Comparison of ENCODE assay signal across 9 cellular contexts in the genomic region with DNA sequence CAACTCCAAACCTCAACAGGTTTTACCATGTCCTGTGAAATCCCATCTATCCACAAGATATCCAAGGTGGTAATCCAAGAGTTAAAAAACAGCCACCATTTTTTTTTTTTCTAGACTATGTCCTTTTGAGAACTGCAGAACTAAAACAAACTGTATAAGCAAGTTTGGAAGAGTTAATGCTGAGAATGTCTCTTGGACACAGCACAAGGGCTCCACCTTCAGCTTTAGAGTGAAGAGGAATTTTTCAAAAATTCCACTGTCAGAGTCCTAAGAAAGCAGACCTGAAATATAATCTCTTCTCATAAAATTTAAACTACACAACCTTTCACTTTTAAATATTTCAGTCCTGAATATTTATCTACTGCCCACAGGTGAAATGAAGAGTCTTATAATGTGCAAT.
DNase-seq lines count a peak whose midpoint lies in the region; ATAC-seq and TF ChIP-seq lines count a peak whose summit lies in the region.
"Had no signal": no experiment of that assay in that cellular context is flagged by ENCODE, and none has a peak within 500 bp of the region (broad histone marks: within the 10 kb centered on the region; RNA-seq: fewer than 3 reads in every experiment).

No MANE protein-coding gene starts in this region.

- BruUV-seq in A673 (replicated peaks; lab: Mats Ljungman, UMichigan), result no TSS peak
- BruUV-seq in Panc1 (replicated peaks; lab: Mats Ljungman, UMichigan), result no TSS peak

- no peak overlapping the region for H3K4me2 ChIP-seq in hepatocyte

- POLR2A ChIA-PET in A673 (lab: Charles Lee; ENCODE audit: low non-redundant PET), result no interaction called here
- POLR2A ChIA-PET in Panc1 (lab: Charles Lee), result no interaction called here

- H3K27me3 Mint-ChIP-seq in activated T-cell treated with anti-CD3 and anti-CD28 coated beads, Interleukin-2, amount 50 U/mL, for 4 hours (ENCODE audit: low read depth), result peaks cover 3% of the 10 kb centered on the region

- H3K36me3 ChIP-seq in A673 (ENCODE audit: insufficient read depth, low read length, poor library complexity, severe bottlenecking) (no peaks in the 10 kb centered on the region), Panc1 (ENCODE audit: control insufficient read depth, insufficient read depth, low read length) (no peaks in the 10 kb centered on the region), hepatocyte (replicated peaks; ENCODE audit: insufficient read depth, low read depth) (no peaks in the 10 kb centered on the region)

- H2AFZ ChIP-seq in hepatocyte, result no peak overlapping the region

- H3K9me2 ChIP-seq in hepatocyte (replicated peaks; ENCODE audit: insufficient read depth), result no peaks in the 10 kb centered on the region

- no peaks in the 10 kb centered on the region for H3K79me2 ChIP-seq in hepatocyte

- H3K4me1 Mint-ChIP-seq in activated T-cell treated with anti-CD3 and anti-CD28 coated beads, Interleukin-2, amount 50 U/mL, for 4 hours (ENCODE audit: low read depth), result no peaks in the 10 kb centered on the region

- H3K27ac ChIP-seq in A673 (ENCODE audit: low read depth, low read length, poor library complexity, severe bottlenecking) (peak overlapping the region; percentile 43), Panc1 (ENCODE audit: low read length) (no peak overlapping the region), hepatocyte (no peak overlapping the region)

- no peak for ATAC-seq in Panc1
- no peak for ATAC-seq in activated T-cell treated with anti-CD3 and anti-CD28 coated beads, Interleukin-2, amount 50 U/mL, for 4 hours

- H3K9me3 ChIP-seq in A673 (ENCODE audit: low read depth, low read length, poor library complexity, severe bottlenecking) (no peaks in the 10 kb centered on the region), Panc1 (ENCODE audit: control insufficient read depth, insufficient read depth, low read depth, low read length) (no peaks in the 10 kb centered on the region), hepatocyte (ENCODE audit: low read depth) (no peaks in the 10 kb centered on the region)

- peak; percentile 60 for TF ChIP-seq CTCF in A673 (conservative IDR thresholded peaks at IDR 0.05; ENCODE audit: low read depth, low read length)
- TF ChIP-seq CTCF in Panc1 (IDR thresholded peaks at IDR 0.05), result peak; percentile 49; the same call in 1 of the 2 replicates
- TF ChIP-seq CTCF in hepatocyte (IDR thresholded peaks at IDR 0.05; ENCODE audit: poor library complexity), result peak; percentile 54

- H3K36me3 Mint-ChIP-seq in activated T-cell treated with anti-CD3 and anti-CD28 coated beads, Interleukin-2, amount 50 U/mL, for 4 hours (ENCODE audit: insufficient read depth), result no peaks in the 10 kb centered on the region

- no peaks in the 10 kb centered on the region for H3K9me3 Mint-ChIP-seq in activated T-cell treated with anti-CD3 and anti-CD28 coated beads, Interleukin-2, amount 50 U/mL, for 4 hours

- intact Hi-C loops in A673 (cut with micrococcal nuclease; ENCODE audit: unreplicated experiment), result loop anchor here (5.0 kb wide), 2 partner anchors 47 to 138 kb away; no protein-coding TSS in a partner anchor
- intact Hi-C loops in Panc1 (cut with micrococcal nuclease; ENCODE audit: unreplicated experiment), result no loop called here

- H3K4me3 Mint-ChIP-seq in activated T-cell treated with anti-CD3 and anti-CD28 coated beads, Interleukin-2, amount 50 U/mL, for 4 hours, result no peak overlapping the region

- CTCF ChIA-PET in A673 (lab: Charles Lee) (no interaction called here), Panc1 (lab: Charles Lee) (interaction anchor here (0.6 kb wide), 1 partner anchor 34 kb away, joined by 5 read pairs; no protein-coding TSS in a partner anchor)

- H3K4me3 ChIP-seq in A673 (ENCODE audit: low read depth, low read length, poor library complexity, severe bottlenecking) (no peak overlapping the region), Panc1 (ENCODE audit: low read depth in 2 of 2, low read length in 2 of 2) (no peak overlapping the region), hepatocyte (no peak overlapping the region)

- H3K27me3 ChIP-seq in A673 (replicated peaks; ENCODE audit: insufficient read depth, low read depth, low read length, poor library complexity) (no peaks in the 10 kb centered on the region), Panc1 (ENCODE audit: control insufficient read depth, insufficient read depth, low read length) (no peaks in the 10 kb centered on the region), hepatocyte (no peaks in the 10 kb centered on the region)

- DNase-seq in A673 (ENCODE audit: low spot score), result peak; percentile 66
- DNase-seq in H4 (ENCODE audit: low spot score), result peak; percentile 50
- no peak for DNase-seq in Panc1 (ENCODE audit: low read depth, low spot score)
- peak; percentile 46 for DNase-seq in hepatocyte (ENCODE audit: low spot score)
- DNase-seq in NCI-H2029 treated with DMSO at 0.1 percent for 48 hours (lab: John Stamatoyannopoulos, UW), result no peak
- DNase-seq in NCI-H510A treated with DMSO at 0.1 percent for 48 hours (lab: John Stamatoyannopoulos, UW), result no peak
- no peak for DNase-seq in activated T-cell treated with anti-CD3 and anti-CD28 coated beads, Interleukin-2, amount 50 U/mL, for 4 hours
- DNase-seq in C1 segment of cervical spinal cord (lab: John Stamatoyannopoulos, UW), result no peak
- DNase-seq: NCI-H1105 treated with DMSO at 0.1 percent for 48 hours had no signal

- no peaks in the 10 kb centered on the region for H4K20me1 ChIP-seq in hepatocyte (ENCODE audit: insufficient read depth, poor library complexity, severe bottlenecking)

- H3K4me1 ChIP-seq in A673 (ENCODE audit: insufficient read depth, low read length, poor library complexity, severe bottlenecking) (peaks cover 23% of the 10 kb centered on the region), Panc1 (ENCODE audit: control insufficient read depth, insufficient read depth, low read length) (no peaks in the 10 kb centered on the region), hepatocyte (ENCODE audit: insufficient read depth) (no peaks in the 10 kb centered on the region)

- in situ Hi-C loops in Panc1 (cut with HindIII; ENCODE audit: low pct_unique_long_range_greater_than_20kb, low sequenced_read_pairs), result no loop called here

Comparison
In these comparisons a context has a peak if more than half of its experiments do, and no peak if none do; other contexts are left out.
1. DNase-seq: peak in A673 (single experiment), H4 (single experiment) and hepatocyte (single experiment); none in Panc1 (single experiment), NCI-H2029 treated with DMSO at 0.1 percent for 48 hours (single experiment), NCI-H510A treated with DMSO at 0.1 percent for 48 hours (single experiment), activated T-cell treated with anti-CD3 and anti-CD28 coated beads, Interleukin-2, amount 50 U/mL, for 4 hours (single experiment) and C1 segment of cervical spinal cord (0 of 14).
2. Peak in every context shown above with its lines, with median percentiles within 50 percentile points of each other: CTCF ChIP-seq.